ENCODE assay signal across 18 cellular contexts in the genomic region with DNA sequence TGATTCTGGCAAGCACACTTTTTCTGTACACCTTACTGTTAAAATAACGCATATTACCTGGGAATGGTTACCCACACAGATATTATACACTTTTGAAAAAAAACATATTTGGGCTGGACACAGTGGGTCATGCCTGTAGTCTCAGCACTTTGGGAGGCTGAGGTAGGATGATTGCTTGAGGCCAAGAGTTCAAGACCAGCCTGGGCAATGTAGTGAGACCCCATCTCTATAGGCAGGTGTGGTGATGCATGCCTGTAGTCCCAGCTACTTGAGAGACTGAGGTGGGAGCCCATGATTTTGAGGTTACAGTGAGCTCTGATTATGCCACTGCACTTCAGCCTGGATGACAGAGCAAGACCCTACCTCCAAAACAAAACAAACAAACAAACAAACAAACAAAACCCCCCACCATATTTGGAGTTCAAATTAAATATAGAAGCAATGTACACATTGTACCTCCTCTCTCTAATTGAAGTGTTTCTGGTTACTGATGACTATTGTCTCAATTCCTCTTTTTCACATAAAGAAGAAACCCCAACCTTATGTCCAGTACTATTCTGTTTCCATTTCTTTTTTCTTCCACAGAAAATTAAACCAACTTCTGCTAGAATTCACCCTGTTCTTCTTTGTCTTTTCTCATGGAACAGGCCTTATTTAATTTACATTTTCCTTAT.
A peak's percentile ranks its signal among the peaks of the same experiment; 100 is the strongest.
DNase-seq lines count a peak whose midpoint lies in the region; ATAC-seq lines count a peak whose summit lies in the region.
"Had no signal": no experiment of that assay in that cellular context is flagged by ENCODE, and none has a peak within 500 bp of the region (broad histone marks: within the 10 kb centered on the region; RNA-seq: fewer than 3 reads in every experiment).

No MANE protein-coding gene starts in this region.

- no peaks in the 10 kb centered on the region for H3K9me3 Mint-ChIP-seq in dendritic cell treated with granulocyte-macrophage colony-stimulating factor and Interleukin-4, amounts not matched to agents 40 ng/mL and 50 ng/mL, for 4 days

- H3K4me1 Mint-ChIP-seq in dendritic cell treated with granulocyte-macrophage colony-stimulating factor and Interleukin-4, amounts not matched to agents 40 ng/mL and 50 ng/mL, for 4 days (ENCODE audit: low read depth), result peaks cover 19% of the 10 kb centered on the region

- H3K4me3 Mint-ChIP-seq in dendritic cell treated with granulocyte-macrophage colony-stimulating factor and Interleukin-4, amounts not matched to agents 40 ng/mL and 50 ng/mL, for 4 days, result no peak overlapping the region
- H3K4me3 Mint-ChIP-seq: activated naive CD8-positive, alpha-beta T cell had no signal

- peaks cover 33% of the 10 kb centered on the region for H3K27me3 Mint-ChIP-seq in dendritic cell treated with granulocyte-macrophage colony-stimulating factor and Interleukin-4, amounts not matched to agents 40 ng/mL and 50 ng/mL, for 4 days

- H3K27ac Mint-ChIP-seq in dendritic cell treated with granulocyte-macrophage colony-stimulating factor and Interleukin-4, amounts not matched to agents 40 ng/mL and 50 ng/mL, for 4 days, result peak overlapping the region; percentile 80
- H3K27ac Mint-ChIP-seq: activated naive CD8-positive, alpha-beta T cell had no signal

- ATAC-seq in GM18517 (IDR thresholded peaks at IDR 0.05; ENCODE audit: unreplicated experiment) (peak; percentile 73), GM21619 (IDR thresholded peaks at IDR 0.05; ENCODE audit: unreplicated experiment) (peak; percentile 64), HG03103 (IDR thresholded peaks at IDR 0.05; ENCODE audit: low read depth, unreplicated experiment) (peak; percentile 70), HG03108 (IDR thresholded peaks at IDR 0.05; ENCODE audit: unreplicated experiment) (no peak), GM19452 (IDR thresholded peaks at IDR 0.05; ENCODE audit: unreplicated experiment) (no peak)
- ATAC-seq: left colon had no signal

- no peaks in the 10 kb centered on the region for H3K36me3 Mint-ChIP-seq in dendritic cell treated with granulocyte-macrophage colony-stimulating factor and Interleukin-4, amounts not matched to agents 40 ng/mL and 50 ng/mL, for 4 days (ENCODE audit: low read depth)
- H3K36me3 Mint-ChIP-seq: activated naive CD8-positive, alpha-beta T cell had no signal

- DNase-seq in activated gamma-delta T cell treated with Interleukin-2 at 50 U/mL for 16 hours, result no peak
- DNase-seq in stimulated activated CD4-positive, alpha-beta T cell treated with anti-CD3 and anti-CD28 coated beads, Interleukin-4, amount 100 ng/mL, for 24 hours, result no peak
- DNase-seq: activated CD4-positive, alpha-beta T cell treated with anti-CD3 and anti-CD28 coated beads for 1 hour; AML-193; effector CD4-positive, alpha-beta T cell; hypothalamus; left colon; NCI-H1092 treated with DMSO at 0.1 percent for 48 hours; ovary; small intestine; stimulated activated naive CD8-positive, alpha-beta T cell treated with anti-CD3 and anti-CD28 coated beads, Interleukin-15, Interleukin-2, amounts not matched to agents 100 U/mL and 50 U/mL, for 24 hours had no signal

- intact Hi-C loops in dendritic cell treated with granulocyte-macrophage colony-stimulating factor and Interleukin-4, amounts not matched to agents 40 ng/mL and 50 ng/mL, for 4 days (cut with micrococcal nuclease), result no loop called here

Comparison
In these comparisons a context has a peak if more than half of its experiments do, and no peak if none do; other contexts are left out.
1. ATAC-seq: peak in GM18517 (single experiment), GM21619 (single experiment) and HG03103 (single experiment); none in HG03108 (single experiment) and GM19452 (single experiment).